Comparison of ENCODE assay signal across 8 cellular contexts in genomic region chrX:153933751-153934472, GRCh38. TPM values are rescaled to one million over a fixed set of nuclear protein-coding genes. Genes with fewer than 3 reads are reported as not detected.
DNase-seq lines count a peak whose midpoint lies in the region; ATAC-seq, FAIRE-seq and TF ChIP-seq lines count a peak whose summit lies in the region.

No MANE protein-coding gene starts in this region.

- TF ChIP-seq EP300 in K562 (IDR thresholded peaks at IDR 0.05; ENCODE audit: low read length): no peak

- H3K4me1 ChIP-seq in A673 (ENCODE audit: insufficient read depth, low read length, poor library complexity, severe bottlenecking) (no peaks in the 10 kb centered on the region), K562 (replicated peaks in 1 of 2; ENCODE audit: control insufficient read depth in 2 of 2, insufficient read depth in 2 of 2, low read length in 2 of 2) (peaks cover 21 to 39% of the 10 kb centered on the region in 2 experiments; a peak in 4 of 5 replicates), mesodermal cell (ENCODE audit: control insufficient read depth, insufficient read depth, low read length, poor library complexity, severe bottlenecking) (no peaks in the 10 kb centered on the region)

- H2AFZ ChIP-seq in K562 (ENCODE audit: low read depth, low read length): no peak overlapping the region

- CTCF ChIA-PET in A673 (lab: Charles Lee) (no interaction called here), K562 (lab: Yijun Ruan, JAX; ENCODE audit: low intra/inter-chr PET ratio) (no interaction called here)

- ATAC-seq in K562 (no peak), GM21360 (IDR thresholded peaks at IDR 0.05; ENCODE audit: unreplicated experiment) (no peak)

- in situ Hi-C loops in K562 (cut with MboI): no loop called here

- peak overlapping the region; percentile 97 for H3K4me2 ChIP-seq in K562 (ENCODE audit: insufficient read depth, low read length)

- DNase-seq in A673 (ENCODE audit: low spot score) (no peak), HFF-Myc (ENCODE audit: extremely low read depth, low read depth) (no peak), K562 (ENCODE audit: extremely low read depth in 1 of 4, low spot score in 3 of 4) (no peak), DMS114 treated with DMSO at 0.1 percent for 48 hours (lab: John Stamatoyannopoulos, UW; ENCODE audit: unreplicated experiment) (no peak), NCI-H2107 (lab: John Stamatoyannopoulos, UW) (no peak), superior temporal gyrus (ENCODE audit: extremely low spot score) (no peak)

- H3K4me3 ChIP-seq in A673 (ENCODE audit: low read depth, low read length, poor library complexity, severe bottlenecking) (peak overlapping the region; percentile 60), HFF-Myc (replicated peaks; ENCODE audit: low read depth, low read length) (peak overlapping the region; percentile 76), K562 (peak overlapping the region; percentile 97), mesodermal cell (ENCODE audit: extremely low read depth, insufficient read depth, low read length, poor library complexity, severe bottlenecking) (peak overlapping the region; percentile 59)

- TSS peak; percentile 43 for BruUV-seq in A673 (replicated peaks; lab: Mats Ljungman, UMichigan)
- TSS peak; percentile 46 for BruUV-seq in K562 (replicated peaks; lab: Mats Ljungman, UMichigan)

- H3K36me3 ChIP-seq in A673 (ENCODE audit: insufficient read depth, low read length, poor library complexity, severe bottlenecking): no peaks in the 10 kb centered on the region
- peaks cover 48% of the 10 kb centered on the region for H3K36me3 ChIP-seq in K562 (ENCODE audit: control insufficient read depth, insufficient read depth, low read length)
- peaks cover 22% of the 10 kb centered on the region for H3K36me3 ChIP-seq in mesodermal cell (ENCODE audit: control insufficient read depth, insufficient read depth, low read length)

- POLR2A ChIA-PET in A673 (lab: Charles Lee; ENCODE audit: low non-redundant PET): no interaction called here
- POLR2A ChIA-PET in K562 (lab: Yijun Ruan, JAX): interaction anchor here (0.7 to 1.1 kb wide), 2 partner anchors 8 to 26 kb away, joined by 3 read pairs; no protein-coding TSS in a partner anchor

- no peaks in the 10 kb centered on the region for H3K9me3 ChIP-seq in A673 (ENCODE audit: low read depth, low read length, poor library complexity, severe bottlenecking)
- no peaks in the 10 kb centered on the region for H3K9me3 ChIP-seq in K562 (replicated peaks; ENCODE audit: control insufficient read depth, insufficient read depth, low read depth, low read length)
- no peaks in the 10 kb centered on the region for H3K9me3 ChIP-seq in mesodermal cell (ENCODE audit: control insufficient read depth, low read length)

- peak; percentile 26 for FAIRE-seq in K562 (lab: Jason Lieb, UNC)

- 3% methylated on average over 8 of the region's 14 CpGs for WGBS in K562 (ENCODE audit: insufficient coverage, low coverage, missing lambda C conversion rate)
- 41 to 52% methylated on average over 3 to 7 of the region's 14 CpGs for WGBS in mesodermal cell (ENCODE audit: insufficient coverage in 2 of 2), 2 experiments

- H3K27me3 ChIP-seq in A673 (replicated peaks; ENCODE audit: insufficient read depth, low read depth, low read length, poor library complexity): no peaks in the 10 kb centered on the region
- H3K27me3 ChIP-seq in K562 (ENCODE audit: control insufficient read depth in 2 of 2, insufficient read depth in 2 of 2, low read length in 2 of 2): no peaks in the 10 kb centered on the region

- no peaks in the 10 kb centered on the region for H4K20me1 ChIP-seq in K562 (replicated peaks; ENCODE audit: control insufficient read depth, insufficient read depth, low read length)

- no peak for TF ChIP-seq CTCF in A673 (conservative IDR thresholded peaks at IDR 0.05; ENCODE audit: low read depth, low read length)
- no peak for TF ChIP-seq CTCF in HFF-Myc (IDR thresholded peaks at IDR 0.05; ENCODE audit: low read depth, low read length, missing control alignments)
- no peak for TF ChIP-seq CTCF in K562 (IDR thresholded peaks at IDR 0.05 in 2 of 3, conservative IDR thresholded peaks at IDR 0.05 in 1 of 3; ENCODE audit: insufficient read depth in 2 of 3, low read depth in 1 of 3, low read length in 3 of 3)

- intact Hi-C loops in A673 (cut with micrococcal nuclease; ENCODE audit: unreplicated experiment): no loop called here
- intact Hi-C loops in K562 (cut with micrococcal nuclease): no loop called here

- TF ChIP-seq POLR2A in K562 (conservative IDR thresholded peaks at IDR 0.05): no peak

- H3K79me2 ChIP-seq in K562 (ENCODE audit: control insufficient read depth, insufficient read depth, low read length): peaks cover 32% of the 10 kb centered on the region

- no peak for TF ChIP-seq RAD21 in K562 (CRISPR knock-in tag; conservative IDR thresholded peaks at IDR 0.05 in 1 of 2, IDR thresholded peaks at IDR 0.05 in 1 of 2)

- peak overlapping the region; percentile 86 to 99 for H3K9ac ChIP-seq in K562 (ENCODE audit: insufficient read depth in 1 of 2, low read depth in 2 of 2, low read length in 2 of 2)

- H3K27ac ChIP-seq in A673 (ENCODE audit: low read depth, low read length, poor library complexity, severe bottlenecking) (peak overlapping the region; percentile 76), K562 (ENCODE audit: extremely low read depth, low read depth, low read length) (peak overlapping the region; percentile 71), mesodermal cell (ENCODE audit: low read depth, low read length, severe bottlenecking) (peak overlapping the region; percentile 5)

- H3K9me1 ChIP-seq in K562 (ENCODE audit: control insufficient read depth, insufficient read depth, low read length): no peaks in the 10 kb centered on the region

RNA-seq across cellular contexts. Expression of gene NAA10, which starts 0.9 kb away (rescaled TPM):
- total RNA-seq in A673 (2021) (136 and 140 TPM in 2 replicates), K562 (2014; rRNA removed) (152 and 196 TPM in 2 replicates), K562 (2014; rRNA removed; fragmentation: Illumina TruSeq; extraction: Trizol) (101 and 103 TPM in 2 replicates), K562 (2015; rRNA removed; fragmentation: Illumina TruSeq; extraction: Trizol) (134 and 146 TPM in 2 replicates), K562 (2021) (226 and 231 TPM in 2 replicates)
- 126 and 302 TPM in 2 replicates for total RNA-seq in K562 (2011; cell fraction: chromatin; rRNA removed; ENCODE audit: low replicate concordance)
- 207 and 213 TPM in 2 replicates for total RNA-seq in K562 (2011; cell fraction: nucleolus; rRNA removed)
- total RNA-seq in K562 (2011; cell fraction: nucleoplasm; rRNA removed): 179 and 187 TPM in 2 replicates
- polyA plus RNA-seq in K562 (2011; rRNA removed) (105 and 117 TPM in 2 replicates), K562 (2014; fragmentation: Illumina TruSeq; extraction: Trizol) (192 and 229 TPM in 2 replicates), K562 (2014; fragmentation: Nextera tagmentation; extraction: Ambion mirVana) (10 to 100 TPM; 11.1 to 26.5 TPM), K562 (2014; rRNA removed) (250 and 277 TPM in 2 replicates)
- 174 and 276 TPM in 2 replicates for polyA plus RNA-seq in K562 (2011; cell fraction: cytosol; rRNA removed)
- 211 and 324 TPM in 2 replicates for polyA plus RNA-seq in K562 (2011; cell fraction: nucleus; rRNA removed)
- polyA plus RNA-seq in K562 (2012): 177 and 213 TPM in 2 replicates
- 45.9 and 88.5 TPM in 2 replicates for polyA minus RNA-seq in K562 (2011; rRNA and poly(A)+ RNA removed)
- polyA minus RNA-seq in K562 (2011; cell fraction: cytosol; rRNA and poly(A)+ RNA removed): 72.1 and 79.8 TPM in 2 replicates
- 70.5 and 80.1 TPM in 2 replicates for polyA minus RNA-seq in K562 (2011; cell fraction: nucleus; rRNA and poly(A)+ RNA removed)
- 107 TPM for polyA plus RNA-seq in mesodermal cell (2013, experiment 1 of 2)
- 95.7 TPM for polyA plus RNA-seq in mesodermal cell (2013, experiment 2 of 2)

RNA-seq across cellular contexts. Expression of gene ARHGAP4, which starts 7.8 kb away (rescaled TPM):
- 43.0 and 45.7 TPM in 2 replicates for total RNA-seq in A673 (2021)
- 54.8 and 157 TPM in 2 replicates for total RNA-seq in K562 (2011; cell fraction: chromatin; rRNA removed; ENCODE audit: low replicate concordance)
- total RNA-seq in K562 (2011; cell fraction: nucleolus; rRNA removed): 105 and 155 TPM in 2 replicates
- total RNA-seq in K562 (2011; cell fraction: nucleoplasm; rRNA removed): 55.0 and 81.2 TPM in 2 replicates
- 52.7 and 81.2 TPM in 2 replicates for total RNA-seq in K562 (2014; rRNA removed)
- total RNA-seq in K562 (2014; rRNA removed; fragmentation: Illumina TruSeq; extraction: Trizol): 3.1 and 5.5 TPM in 2 replicates
- 32.7 and 36.8 TPM in 2 replicates for total RNA-seq in K562 (2015; rRNA removed; fragmentation: Illumina TruSeq; extraction: Trizol)
- total RNA-seq in K562 (2021): 70.5 and 81.8 TPM in 2 replicates
- 9.6 and 29.7 TPM in 2 replicates for polyA plus RNA-seq in K562 (2011; rRNA removed)
- 21.0 and 26.6 TPM in 2 replicates for polyA plus RNA-seq in K562 (2011; cell fraction: cytosol; rRNA removed)
- polyA plus RNA-seq in K562 (2011; cell fraction: nucleus; rRNA removed): 174 and 259 TPM in 2 replicates
- polyA plus RNA-seq in K562 (2012): 59.1 and 135 TPM in 2 replicates
- polyA plus RNA-seq in K562 (2014; fragmentation: Illumina TruSeq; extraction: Trizol): 13.5 and 40.2 TPM in 2 replicates
- polyA plus RNA-seq in K562 (2014; fragmentation: Nextera tagmentation; extraction: Ambion mirVana): 1 to 10 TPM in 1 of 2 experiments, under 1 TPM in 1; 0.30 to 1.7 TPM
- 63.7 and 77.8 TPM in 2 replicates for polyA plus RNA-seq in K562 (2014; rRNA removed)
- polyA minus RNA-seq in K562 (2011; rRNA and poly(A)+ RNA removed): 3.6 and 6.7 TPM in 2 replicates
- 13.5 and 33.9 TPM in 2 replicates for polyA minus RNA-seq in K562 (2011; cell fraction: cytosol; rRNA and poly(A)+ RNA removed)
- 26.9 and 53.0 TPM in 2 replicates for polyA minus RNA-seq in K562 (2011; cell fraction: nucleus; rRNA and poly(A)+ RNA removed)
- polyA plus RNA-seq in mesodermal cell (2013, experiment 1 of 2): 18.2 TPM
- 8.8 TPM for polyA plus RNA-seq in mesodermal cell (2013, experiment 2 of 2)

RNA-seq across cellular contexts. Expression of gene RENBP, which starts 10.5 kb away (rescaled TPM):
- 3.4 and 5.7 TPM in 2 replicates for total RNA-seq in A673 (2021)
- 14.9 and 45.4 TPM in 2 replicates for total RNA-seq in K562 (2011; cell fraction: chromatin; rRNA removed; ENCODE audit: low replicate concordance)
- total RNA-seq in K562 (2011; cell fraction: nucleolus; rRNA removed): 31.0 and 32.8 TPM in 2 replicates
- total RNA-seq in K562 (2011; cell fraction: nucleoplasm; rRNA removed): 15.7 and 24.1 TPM in 2 replicates
- 8.4 and 9.5 TPM in 2 replicates for total RNA-seq in K562 (2014; rRNA removed)
- total RNA-seq in K562 (2014; rRNA removed; fragmentation: Illumina TruSeq; extraction: Trizol): 2.7 and 4.0 TPM in 2 replicates
- total RNA-seq in K562 (2015; rRNA removed; fragmentation: Illumina TruSeq; extraction: Trizol): 12.3 and 13.4 TPM in 2 replicates
- 9.6 and 14.8 TPM in 2 replicates for total RNA-seq in K562 (2021)
- polyA plus RNA-seq in K562 (2011; rRNA removed): 12.7 and 16.4 TPM in 2 replicates
- polyA plus RNA-seq in K562 (2011; cell fraction: cytosol; rRNA removed): 21.2 and 25.6 TPM in 2 replicates
- 48.7 and 48.8 TPM in 2 replicates for polyA plus RNA-seq in K562 (2011; cell fraction: nucleus; rRNA removed)
- 24.3 and 60.0 TPM in 2 replicates for polyA plus RNA-seq in K562 (2012)
- 5.6 and 7.3 TPM in 2 replicates for polyA plus RNA-seq in K562 (2014; fragmentation: Illumina TruSeq; extraction: Trizol)
- under 1 TPM in 1 of 2 experiments, not detected in 1; 0.07 TPM for polyA plus RNA-seq in K562 (2014; fragmentation: Nextera tagmentation; extraction: Ambion mirVana)
- polyA plus RNA-seq in K562 (2014; rRNA removed): 11.1 and 11.6 TPM in 2 replicates
- polyA minus RNA-seq in K562 (2011; rRNA and poly(A)+ RNA removed): 5.5 and 12.0 TPM in 2 replicates
- polyA minus RNA-seq in K562 (2011; cell fraction: cytosol; rRNA and poly(A)+ RNA removed): 7.0 and 13.6 TPM in 2 replicates
- polyA minus RNA-seq in K562 (2011; cell fraction: nucleus; rRNA and poly(A)+ RNA removed): 9.8 and 16.1 TPM in 2 replicates
- polyA plus RNA-seq in mesodermal cell (2013, experiment 1 of 2): 10.9 TPM
- 7.8 TPM for polyA plus RNA-seq in mesodermal cell (2013, experiment 2 of 2)

RNA-seq across cellular contexts. Expression of gene AVPR2, which starts 29.4 kb away (rescaled TPM):
- not detected in 2 replicates for total RNA-seq in A673 (2021)
- total RNA-seq in K562 (2011; cell fraction: chromatin; rRNA removed; ENCODE audit: low replicate concordance): not detected in 2 replicates
- not detected in 2 replicates for total RNA-seq in K562 (2011; cell fraction: nucleolus; rRNA removed)
- not detected in 2 replicates for total RNA-seq in K562 (2011; cell fraction: nucleoplasm; rRNA removed)
- total RNA-seq in K562 (2014; rRNA removed): not detected in 2 replicates
- total RNA-seq in K562 (2014; rRNA removed; fragmentation: Illumina TruSeq; extraction: Trizol): not detected in 2 replicates
- not detected in 2 replicates for total RNA-seq in K562 (2015; rRNA removed; fragmentation: Illumina TruSeq; extraction: Trizol)
- total RNA-seq in K562 (2021): not detected in 2 replicates
- polyA plus RNA-seq in K562 (2011; rRNA removed): not detected in 2 replicates
- not detected in 2 replicates for polyA plus RNA-seq in K562 (2011; cell fraction: cytosol; rRNA removed)
- not detected in 2 replicates for polyA plus RNA-seq in K562 (2011; cell fraction: nucleus; rRNA removed)
- 0.56 and 0.65 TPM in 2 replicates for polyA plus RNA-seq in K562 (2012)
- polyA plus RNA-seq in K562 (2014; fragmentation: Illumina TruSeq; extraction: Trizol): not detected in 2 replicates
- not detected for polyA plus RNA-seq in K562 (2014; fragmentation: Nextera tagmentation; extraction: Ambion mirVana)
- polyA plus RNA-seq in K562 (2014; rRNA removed): not detected in 2 replicates
- not detected in 2 replicates for polyA minus RNA-seq in K562 (2011; rRNA and poly(A)+ RNA removed)
- polyA minus RNA-seq in K562 (2011; cell fraction: cytosol; rRNA and poly(A)+ RNA removed): not detected in 2 replicates
- polyA minus RNA-seq in K562 (2011; cell fraction: nucleus; rRNA and poly(A)+ RNA removed): not detected in 2 replicates
- 0.29 TPM for polyA plus RNA-seq in mesodermal cell (2013, experiment 1 of 2)
- 0.30 TPM for polyA plus RNA-seq in mesodermal cell (2013, experiment 2 of 2)

RNA-seq across cellular contexts. Expression of gene HCFC1, which starts 37.7 kb away (rescaled TPM):
- total RNA-seq in A673 (2021) (124 and 137 TPM in 2 replicates), K562 (2014; rRNA removed) (39.2 and 59.3 TPM in 2 replicates), K562 (2014; rRNA removed; fragmentation: Illumina TruSeq; extraction: Trizol) (9.1 and 10.3 TPM in 2 replicates), K562 (2015; rRNA removed; fragmentation: Illumina TruSeq; extraction: Trizol) (17.1 and 23.4 TPM in 2 replicates), K562 (2021) (121 and 133 TPM in 2 replicates)
- 39.3 and 72.5 TPM in 2 replicates for total RNA-seq in K562 (2011; cell fraction: chromatin; rRNA removed; ENCODE audit: low replicate concordance)
- 41.0 and 46.2 TPM in 2 replicates for total RNA-seq in K562 (2011; cell fraction: nucleolus; rRNA removed)
- 38.1 and 43.2 TPM in 2 replicates for total RNA-seq in K562 (2011; cell fraction: nucleoplasm; rRNA removed)
- polyA plus RNA-seq in K562 (2011; rRNA removed) (5.9 and 8.7 TPM in 2 replicates), K562 (2014; fragmentation: Illumina TruSeq; extraction: Trizol) (45.3 and 68.0 TPM in 2 replicates), K562 (2014; fragmentation: Nextera tagmentation; extraction: Ambion mirVana) (10 to 100 TPM in 1 of 2 experiments, 1 to 10 TPM in 1; 2.8 to 10.5 TPM), K562 (2014; rRNA removed) (44.8 and 45.2 TPM in 2 replicates)
- polyA plus RNA-seq in K562 (2011; cell fraction: cytosol; rRNA removed): 11.3 and 17.7 TPM in 2 replicates
- 39.1 and 51.6 TPM in 2 replicates for polyA plus RNA-seq in K562 (2011; cell fraction: nucleus; rRNA removed)
- polyA plus RNA-seq in K562 (2012): 37.4 and 57.1 TPM in 2 replicates
- 4.5 and 6.6 TPM in 2 replicates for polyA minus RNA-seq in K562 (2011; rRNA and poly(A)+ RNA removed)
- polyA minus RNA-seq in K562 (2011; cell fraction: cytosol; rRNA and poly(A)+ RNA removed): 55.8 and 74.4 TPM in 2 replicates
- polyA minus RNA-seq in K562 (2011; cell fraction: nucleus; rRNA and poly(A)+ RNA removed): 14.8 and 15.6 TPM in 2 replicates
- 53.1 TPM for polyA plus RNA-seq in mesodermal cell (2013, experiment 1 of 2)
- 39.6 TPM for polyA plus RNA-seq in mesodermal cell (2013, experiment 2 of 2)

Comparison
In these comparisons a context has a peak if more than half of its experiments do, and no peak if none do; other contexts are left out.
1. H3K27ac ChIP-seq: peak in every context shown above with its lines; median percentile 76 in A673; 71 in K562; 5 in mesodermal cell.